Comparison of ENCODE assay signal across 7 cellular contexts in the genomic region with DNA sequence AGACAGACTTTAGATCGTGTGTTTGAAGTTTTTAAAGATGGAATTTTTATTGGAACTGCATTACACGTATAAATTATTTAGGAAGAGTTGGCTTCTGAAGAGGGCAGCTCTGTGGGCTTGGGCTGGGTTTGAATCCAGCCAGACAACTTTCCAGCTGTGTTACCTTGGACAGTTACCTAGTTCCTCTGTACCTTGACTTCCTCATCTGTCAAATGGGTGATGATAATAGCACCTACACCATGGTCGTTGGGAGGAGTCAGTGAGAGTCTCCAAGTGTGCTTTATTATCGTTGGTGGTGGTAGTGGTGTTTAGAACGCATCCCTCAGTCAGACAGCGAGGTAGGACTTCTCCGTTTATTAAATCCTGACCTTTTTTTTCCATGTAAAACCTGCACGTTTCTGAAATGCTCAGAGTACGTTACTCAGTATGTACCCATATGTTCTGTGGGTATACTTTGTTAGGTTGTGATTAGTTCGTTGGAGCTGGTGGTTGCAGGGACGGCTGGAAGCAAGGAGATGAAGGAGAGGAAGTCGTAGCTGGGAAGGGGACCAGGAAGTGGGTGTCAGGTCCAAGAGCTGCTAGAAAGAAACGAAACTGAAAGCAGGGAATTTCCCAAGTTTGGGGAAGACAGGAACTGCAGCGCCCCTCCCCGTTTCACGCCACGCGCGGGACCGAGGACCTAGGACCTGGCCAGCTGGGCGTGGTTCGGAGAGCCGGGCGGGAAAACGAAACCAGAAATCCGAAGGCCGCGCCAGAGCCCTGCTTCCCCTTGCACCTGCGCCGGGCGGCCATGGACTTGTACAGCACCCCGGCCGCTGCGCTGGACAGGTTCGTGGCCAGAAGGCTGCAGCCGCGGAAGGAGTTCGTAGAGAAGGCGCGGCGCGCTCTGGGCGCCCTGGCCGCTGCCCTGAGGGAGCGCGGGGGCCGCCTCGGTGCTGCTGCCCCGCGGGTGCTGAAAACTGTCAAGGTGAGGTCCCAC. TPM values are rescaled to one million over a fixed set of nuclear protein-coding genes. Genes with fewer than 3 reads are reported as not detected.
DNase-seq lines count a peak whose midpoint lies in the region; TF ChIP-seq lines count a peak whose summit lies in the region.

A gene with protein sequence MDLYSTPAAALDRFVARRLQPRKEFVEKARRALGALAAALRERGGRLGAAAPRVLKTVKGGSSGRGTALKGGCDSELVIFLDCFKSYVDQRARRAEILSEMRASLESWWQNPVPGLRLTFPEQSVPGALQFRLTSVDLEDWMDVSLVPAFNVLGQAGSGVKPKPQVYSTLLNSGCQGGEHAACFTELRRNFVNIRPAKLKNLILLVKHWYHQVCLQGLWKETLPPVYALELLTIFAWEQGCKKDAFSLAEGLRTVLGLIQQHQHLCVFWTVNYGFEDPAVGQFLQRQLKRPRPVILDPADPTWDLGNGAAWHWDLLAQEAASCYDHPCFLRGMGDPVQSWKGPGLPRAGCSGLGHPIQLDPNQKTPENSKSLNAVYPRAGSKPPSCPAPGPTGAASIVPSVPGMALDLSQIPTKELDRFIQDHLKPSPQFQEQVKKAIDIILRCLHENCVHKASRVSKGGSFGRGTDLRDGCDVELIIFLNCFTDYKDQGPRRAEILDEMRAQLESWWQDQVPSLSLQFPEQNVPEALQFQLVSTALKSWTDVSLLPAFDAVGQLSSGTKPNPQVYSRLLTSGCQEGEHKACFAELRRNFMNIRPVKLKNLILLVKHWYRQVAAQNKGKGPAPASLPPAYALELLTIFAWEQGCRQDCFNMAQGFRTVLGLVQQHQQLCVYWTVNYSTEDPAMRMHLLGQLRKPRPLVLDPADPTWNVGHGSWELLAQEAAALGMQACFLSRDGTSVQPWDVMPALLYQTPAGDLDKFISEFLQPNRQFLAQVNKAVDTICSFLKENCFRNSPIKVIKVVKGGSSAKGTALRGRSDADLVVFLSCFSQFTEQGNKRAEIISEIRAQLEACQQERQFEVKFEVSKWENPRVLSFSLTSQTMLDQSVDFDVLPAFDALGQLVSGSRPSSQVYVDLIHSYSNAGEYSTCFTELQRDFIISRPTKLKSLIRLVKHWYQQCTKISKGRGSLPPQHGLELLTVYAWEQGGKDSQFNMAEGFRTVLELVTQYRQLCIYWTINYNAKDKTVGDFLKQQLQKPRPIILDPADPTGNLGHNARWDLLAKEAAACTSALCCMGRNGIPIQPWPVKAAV (plus strand): TSS at position 734 of the 979 bp plus-strand sequence. CDS start 57 bp downstream, at position 791.

- in situ Hi-C loops in SK-MEL-5 (cut with HindIII; ENCODE audit: low pct_unique_long_range_greater_than_20kb, low sequenced_read_pairs), result no loop called here

- H3K9me3 ChIP-seq in osteoblast (ENCODE audit: low read depth, low read length), result no peaks in the 10 kb centered on the region

- no peaks in the 10 kb centered on the region for H4K20me1 ChIP-seq in osteoblast (ENCODE audit: insufficient read depth, low read length)

- H3K4me3 ChIP-seq in GM12864 (ENCODE audit: low read depth, low read length) (peak within 1 kb of the TSS; percentile 73), osteoblast (ENCODE audit: insufficient read depth, low read length) (peak within 1 kb of the TSS; percentile 84)

- no peaks in the 10 kb centered on the region for H3K36me3 ChIP-seq in osteoblast (ENCODE audit: insufficient read depth, low read length)

- peak within 1 kb of the TSS; percentile 91 for H2AFZ ChIP-seq in osteoblast (ENCODE audit: low read length)

- peak within 1 kb of the TSS; percentile 99 for H3K4me2 ChIP-seq in osteoblast (ENCODE audit: insufficient read depth, low read length)

- DNase-seq in GM12864 (ENCODE audit: low read depth), result no peak
- peak; percentile 78 for DNase-seq in HK-2 (ENCODE audit: unreplicated experiment)
- DNase-seq in SK-MEL-5 (ENCODE audit: low read depth, low spot score), result peak; percentile 77
- DNase-seq in activated naive CD4-positive, alpha-beta T cell treated with anti-CD3 and anti-CD28 coated beads, Interleukin-2, amount 50 U/mL, for 16 hours, result peak; percentile 46
- DNase-seq in glomerular visceral epithelial cell (ENCODE audit: extremely low spot score), result peak; percentile 88
- DNase-seq in osteoblast (ENCODE audit: insufficient read length, low spot score, missing footprints), result peak; percentile 95

- no peaks in the 10 kb centered on the region for H3K27me3 ChIP-seq in osteoblast (ENCODE audit: insufficient read depth, low read length)

- H3K4me1 ChIP-seq in osteoblast (ENCODE audit: insufficient read depth, low read length), result peaks cover 6% of the 10 kb centered on the region

- TF ChIP-seq CTCF in GM12864 (IDR thresholded peaks at IDR 0.05; ENCODE audit: low read depth, low read length, missing control alignments) (no peak), osteoblast (IDR thresholded peaks at IDR 0.05; ENCODE audit: extremely low read depth, low read depth, low read length) (no peak)

- no peaks in the 10 kb centered on the region for H3K79me2 ChIP-seq in osteoblast (ENCODE audit: insufficient read depth, low read length)

- H3K27ac ChIP-seq in osteoblast (ENCODE audit: low read depth, low read length) (no peak within 1 kb of the TSS), temporal lobe (ENCODE audit: low read depth, low read length) (peak within 1 kb of the TSS; percentile 17)

RNA-seq across cellular contexts. Expression of the gene that starts here (rescaled TPM):
- 6.6 and 8.8 TPM in 2 replicates for total RNA-seq in SK-MEL-5 (2014; rRNA removed; shearing (Covaris generic))
- 15.7 and 16.4 TPM in 2 replicates for polyA plus RNA-seq in SK-MEL-5 (2015; cell fraction: cytosol; rRNA removed)
- 9.6 and 17.0 TPM in 2 replicates for polyA plus RNA-seq in SK-MEL-5 (2015; cell fraction: nucleus; rRNA removed)
- total RNA-seq in osteoblast (1.8 and 6.9 TPM in 2 replicates), temporal lobe (1.7 TPM)
